ENCODE assay signal across 8 cellular contexts in genomic region chr6:99151634-99152344, GRCh38.
DNase-seq lines count a peak whose midpoint lies in the region; ATAC-seq, FAIRE-seq and TF ChIP-seq lines count a peak whose summit lies in the region.

No MANE protein-coding gene starts in this region.

- no peak overlapping the region for H3K27ac ChIP-seq in liver (ENCODE audit: low read depth in 1 of 2, low read length in 2 of 2)
- no peak overlapping the region for H3K27ac ChIP-seq in vagina

- ATAC-seq in GM18870 (IDR thresholded peaks at IDR 0.05; ENCODE audit: unreplicated experiment) (peak; percentile 93), HG02981 (IDR thresholded peaks at IDR 0.05; ENCODE audit: unreplicated experiment) (peak; percentile 97)

- FAIRE-seq in D721Med (lab: Jason Lieb, UNC): no peak

- TF ChIP-seq CTCF in D721Med (IDR thresholded peaks at IDR 0.05; ENCODE audit: insufficient read depth, missing control alignments) (peak; percentile 75), liver (IDR thresholded peaks at IDR 0.05; ENCODE audit: low read depth, low read length, missing input control) (peak; percentile 27), vagina (IDR thresholded peaks at IDR 0.05) (no peak)

- intact Hi-C loops in vagina (cut with DNase I): no loop called here

- TF ChIP-seq RAD21 in liver (IDR thresholded peaks at IDR 0.05): peak in 1 of 2 donors; percentile 45

- peaks cover 0 to 2% (median under 1%) of the 10 kb centered on the region in 4 donors for H3K4me1 ChIP-seq in liver (ENCODE audit: control insufficient read depth in 4 of 4, insufficient read depth in 4 of 4, low read length in 3 of 4)
- H3K4me1 ChIP-seq in vagina: no peaks in the 10 kb centered on the region

- H3K9me3 ChIP-seq in liver (ENCODE audit: control insufficient read depth in 4 of 4, low read length in 3 of 4) (no peaks in the 10 kb centered on the region), vagina (no peaks in the 10 kb centered on the region)

- no peak for DNase-seq in D721Med (ENCODE audit: insufficient read length, low spot score)
- peak; percentile 11 for DNase-seq in NCI-H526 treated with DMSO at 0.1 percent for 48 hours (lab: John Stamatoyannopoulos, UW)
- DNase-seq in amniotic epithelial cell (ENCODE audit: low read depth): peak; percentile 8
- DNase-seq in DMS79 (lab: John Stamatoyannopoulos, UW): no peak
- no peak for DNase-seq in vagina (ENCODE audit: extremely low spot score in 2 of 2)

- 53% methylated on average over 11 of the region's 11 CpGs for WGBS in liver

- no peaks in the 10 kb centered on the region for H3K27me3 ChIP-seq in liver (ENCODE audit: control insufficient read depth in 4 of 4, insufficient read depth in 4 of 4, low read length in 3 of 4)
- no peaks in the 10 kb centered on the region for H3K27me3 ChIP-seq in vagina

- no peak overlapping the region for H3K4me3 ChIP-seq in liver (ENCODE audit: low read depth in 1 of 3, low read length in 3 of 3)
- no peak overlapping the region for H3K4me3 ChIP-seq in vagina

- H3K9ac ChIP-seq in liver (ENCODE audit: low read depth in 1 of 2, low read length in 2 of 2): no peak overlapping the region

- H3K36me3 ChIP-seq in liver (ENCODE audit: control insufficient read depth in 4 of 4, insufficient read depth in 3 of 4, low read depth in 1 of 4, low read length in 3 of 4): no peaks in the 10 kb centered on the region
- no peaks in the 10 kb centered on the region for H3K36me3 ChIP-seq in vagina

- TF ChIP-seq POLR2A in vagina (IDR thresholded peaks at IDR 0.05): no peak

TF ChIP-seq in liver, 16 proteins besides CTCF, POLR2A, EP300 and RAD21:
- no peak for TF ChIP-seq FOXA2 (IDR thresholded peaks at IDR 0.05)
- TF ChIP-seq FOXA1 (IDR thresholded peaks at IDR 0.05): no peak
- TF ChIP-seq HNF4A (conservative IDR thresholded peaks at IDR 0.05): no peak
- TF ChIP-seq MAX (IDR thresholded peaks at IDR 0.05): no peak
- TF ChIP-seq TAF1 (conservative IDR thresholded peaks at IDR 0.05): no peak
- no peak for TF ChIP-seq GABPA (IDR thresholded peaks at IDR 0.05 in 1 of 2, conservative IDR thresholded peaks at IDR 0.05 in 1 of 2)
- TF ChIP-seq SP1 (IDR thresholded peaks at IDR 0.05): no peak
- no peak for TF ChIP-seq JUND (IDR thresholded peaks at IDR 0.05)
- no peak for TF ChIP-seq EGR1 (IDR thresholded peaks at IDR 0.05; ENCODE audit: low read depth in 2 of 2)
- no peak for TF ChIP-seq RXRA (IDR thresholded peaks at IDR 0.05)
- no peak for TF ChIP-seq HNF4G (IDR thresholded peaks at IDR 0.05)
- no peak for TF ChIP-seq NR2F2 (IDR thresholded peaks at IDR 0.05)
- no peak for TF ChIP-seq REST (IDR thresholded peaks at IDR 0.05)
- TF ChIP-seq ZBTB33 (IDR thresholded peaks at IDR 0.05): no peak
- TF ChIP-seq ATF3 (IDR thresholded peaks at IDR 0.05): no peak
- no peak for TF ChIP-seq YY1 (IDR thresholded peaks at IDR 0.05)

Comparison
In these comparisons a context has a peak if more than half of its experiments do, and no peak if none do; other contexts are left out.
1. DNase-seq: peak in NCI-H526 treated with DMSO at 0.1 percent for 48 hours (single experiment) and amniotic epithelial cell (single experiment); none in D721Med (single experiment), DMS79 (single experiment) and vagina (0 of 2).
2. CTCF ChIP-seq: peak in D721Med (single experiment) and liver (single experiment); none in vagina (0 of 3).